In genomic region chr2:33022989-33023731, GRCh38 we compare ENCODE assay signal across 14 cellular contexts.
A peak's percentile ranks its signal among the peaks of the same experiment; 100 is the strongest.
DNase-seq lines count a peak whose midpoint lies in the region; ATAC-seq and TF ChIP-seq lines count a peak whose summit lies in the region.
"Had no signal": no experiment of that assay in that cellular context is flagged by ENCODE, and none has a peak within 500 bp of the region (broad histone marks: within the 10 kb centered on the region; RNA-seq: fewer than 3 reads in every experiment).

No MANE protein-coding gene starts in this region.

- H3K36me3 Mint-ChIP-seq in MCF 10A (ENCODE audit: insufficient read depth, unreplicated experiment): no peaks in the 10 kb centered on the region
- H3K36me3 Mint-ChIP-seq in stimulated activated effector memory CD8-positive, alpha-beta T cell treated with anti-CD3 and anti-CD28 coated beads, Interleukin-12 subunit alpha, Interleukin-12 subunit beta, amount 100 ng/mL, for 72 hours: no peaks in the 10 kb centered on the region
- H3K36me3 Mint-ChIP-seq: immature natural killer cell had no signal

- H3K27ac ChIP-seq in breast epithelium (no peak overlapping the region), heart right ventricle (peak overlapping the region in 8 of 10 donors; percentile 16 to 73 (median 60))

- BruUV-seq in MCF 10A (replicated peaks; lab: Mats Ljungman, UMichigan): no TSS peak

- POLR2A ChIA-PET in MCF 10A (lab: Yijun Ruan, JAX): interaction anchor here (1.0 kb wide), 1 partner anchor 55 kb away, joined by 3 read pairs; no protein-coding TSS in a partner anchor

- H3K4me1 ChIP-seq in breast epithelium (no peaks in the 10 kb centered on the region), adipocyte (ENCODE audit: control insufficient read depth, insufficient read depth, low read length) (peaks cover 11% of the 10 kb centered on the region), heart right ventricle (peaks cover 0 to 42% (median 26%) of the 10 kb centered on the region in 9 donors)
- H3K4me1 ChIP-seq: adrenal gland had no signal

- no peak overlapping the region for H3K4me3 ChIP-seq in breast epithelium
- peak overlapping the region; percentile 25 for H3K4me3 ChIP-seq in adipocyte (ENCODE audit: low read length)
- no peak overlapping the region for H3K4me3 ChIP-seq in heart right ventricle
- H3K4me3 ChIP-seq: adrenal gland, GM12878, thoracic aorta had no signal

- H3K27ac Mint-ChIP-seq in MCF 10A (ENCODE audit: low read depth, unreplicated experiment): no peak overlapping the region
- no peak overlapping the region for H3K27ac Mint-ChIP-seq in stimulated activated effector memory CD8-positive, alpha-beta T cell treated with anti-CD3 and anti-CD28 coated beads, Interleukin-12 subunit alpha, Interleukin-12 subunit beta, amount 100 ng/mL, for 72 hours
- H3K27ac Mint-ChIP-seq: immature natural killer cell had no signal

- H3K36me3 ChIP-seq in breast epithelium (no peaks in the 10 kb centered on the region), adipocyte (ENCODE audit: control insufficient read depth, insufficient read depth, low read length, severe bottlenecking) (no peaks in the 10 kb centered on the region), heart right ventricle (peaks cover 0 to 17% (median 0%) of the 10 kb centered on the region in 9 donors)
- H3K36me3 ChIP-seq: adrenal gland, thoracic aorta had no signal

- H3K27me3 ChIP-seq in breast epithelium (no peaks in the 10 kb centered on the region), adipocyte (replicated peaks; ENCODE audit: control insufficient read depth, insufficient read depth, low read length) (no peaks in the 10 kb centered on the region), heart right ventricle (no peaks in the 10 kb centered on the region)
- H3K27me3 ChIP-seq: adrenal gland had no signal

- CTCF ChIA-PET in MCF 10A (lab: Yijun Ruan, JAX): interaction anchor here (0.5 to 6.5 kb wide), 7 partner anchors 7 to 421 kb away, joined by 3 to 72 read pairs (median 3); no protein-coding TSS in a partner anchor

- peaks cover 6% of the 10 kb centered on the region for H3K4me1 Mint-ChIP-seq in MCF 10A (ENCODE audit: insufficient read depth, unreplicated experiment)
- no peaks in the 10 kb centered on the region for H3K4me1 Mint-ChIP-seq in stimulated activated effector memory CD8-positive, alpha-beta T cell treated with anti-CD3 and anti-CD28 coated beads, Interleukin-12 subunit alpha, Interleukin-12 subunit beta, amount 100 ng/mL, for 72 hours
- H3K4me1 Mint-ChIP-seq: immature natural killer cell had no signal

- 18 to 23% methylated on average over 6 of the region's 6 CpGs for WGBS in heart right ventricle, 2 donors

- peak in 5 of 8 donors; percentile 15 to 65 (median 32) for ATAC-seq in heart right ventricle
- peak; percentile 67 for ATAC-seq in stimulated activated effector memory CD8-positive, alpha-beta T cell treated with anti-CD3 and anti-CD28 coated beads, Interleukin-12 subunit alpha, Interleukin-12 subunit beta, amount 100 ng/mL, for 72 hours
- ATAC-seq in GM21529 (IDR thresholded peaks at IDR 0.05; ENCODE audit: unreplicated experiment): no peak
- ATAC-seq: GM12878 had no signal

- H3K27me3 Mint-ChIP-seq in MCF 10A (ENCODE audit: insufficient read depth, unreplicated experiment): no peaks in the 10 kb centered on the region

- peaks cover 0 to 8% of the 10 kb centered on the region in 2 donors for H3K9me3 ChIP-seq in breast epithelium
- H3K9me3 ChIP-seq in adipocyte (ENCODE audit: control insufficient read depth, low read length): peaks cover 3% of the 10 kb centered on the region
- H3K9me3 ChIP-seq in heart right ventricle: peaks cover 0 to 9% (median 5%) of the 10 kb centered on the region in 11 donors
- H3K9me3 ChIP-seq: adrenal gland, thoracic aorta had no signal

- no peak overlapping the region for H3K4me3 Mint-ChIP-seq in MCF 10A (ENCODE audit: unreplicated experiment)
- no peak overlapping the region for H3K4me3 Mint-ChIP-seq in stimulated activated effector memory CD8-positive, alpha-beta T cell treated with anti-CD3 and anti-CD28 coated beads, Interleukin-12 subunit alpha, Interleukin-12 subunit beta, amount 100 ng/mL, for 72 hours
- H3K4me3 Mint-ChIP-seq: immature natural killer cell had no signal

- intact Hi-C loops in MCF 10A (cut with micrococcal nuclease): loop anchor here (2.0 kb wide), 1 partner anchor 76 kb away; the partner anchor contains the start of gene LTBP1
- intact Hi-C loops in breast epithelium (cut with DNase I; ENCODE audit: low total_unique reads): no loop called here
- intact Hi-C loops in heart right ventricle (cut with DNase I): loop anchor here in 1 of 10 donors (10.0 kb wide), 2 partner anchors 78 to 468 kb away; partner anchors contain the start of gene LTBP1

- no peak overlapping the region for H3K9ac ChIP-seq in adipocyte (ENCODE audit: low read length)

- no peak for TF ChIP-seq POLR2A in breast epithelium (IDR thresholded peaks at IDR 0.05)

- TF ChIP-seq CTCF in MCF 10A (IDR thresholded peaks at IDR 0.05; ENCODE audit: unreplicated experiment) (no peak), breast epithelium (IDR thresholded peaks at IDR 0.05) (no peak), heart right ventricle (IDR thresholded peaks at IDR 0.05) (no peak), GM10266 (IDR thresholded peaks at IDR 0.05; ENCODE audit: control insufficient read depth, insufficient read depth, low read depth, missing control alignments) (no peak)

- peak; percentile 59 for DNase-seq in MCF 10A (ENCODE audit: unreplicated experiment)
- DNase-seq in breast epithelium (ENCODE audit: low spot score in 2 of 2): no peak
- DNase-seq in adipocyte (ENCODE audit: low read depth): peak; percentile 88
- no peak for DNase-seq in heart right ventricle
- DNase-seq in stimulated activated effector memory CD8-positive, alpha-beta T cell treated with anti-CD3 and anti-CD28 coated beads, Interleukin-12 subunit alpha, Interleukin-12 subunit beta, amount 100 ng/mL, for 72 hours (ENCODE audit: low spot score in 2 of 2): no peak
- DNase-seq in iPS-NIHi7 (ENCODE audit: extremely low spot score): no peak
- DNase-seq in GM10266 (ENCODE audit: extremely low spot score): no peak
- DNase-seq: activated CD4-positive, CD25-positive, alpha-beta regulatory T cell; adrenal gland; immature natural killer cell; NCI-H82 had no signal

- no peaks in the 10 kb centered on the region for H3K9me3 Mint-ChIP-seq in MCF 10A (ENCODE audit: unreplicated experiment)
- no peaks in the 10 kb centered on the region for H3K9me3 Mint-ChIP-seq in stimulated activated effector memory CD8-positive, alpha-beta T cell treated with anti-CD3 and anti-CD28 coated beads, Interleukin-12 subunit alpha, Interleukin-12 subunit beta, amount 100 ng/mL, for 72 hours

Comparison
In these comparisons a context has a peak if more than half of its experiments do, and no peak if none do; other contexts are left out.
1. DNase-seq: peak in MCF 10A (single experiment) and adipocyte (single experiment); none in breast epithelium (0 of 2), heart right ventricle (0 of 2), stimulated activated effector memory CD8-positive, alpha-beta T cell treated with anti-CD3 and anti-CD28 coated beads, Interleukin-12 subunit alpha, Interleukin-12 subunit beta, amount 100 ng/mL, for 72 hours (0 of 2), iPS-NIHi7 (single experiment) and GM10266 (single experiment).
2. H3K27ac ChIP-seq: peak in heart right ventricle (8 of 10); none in breast epithelium (0 of 2).